1 cellular context compared by ENCODE assay signal in the genomic region with DNA sequence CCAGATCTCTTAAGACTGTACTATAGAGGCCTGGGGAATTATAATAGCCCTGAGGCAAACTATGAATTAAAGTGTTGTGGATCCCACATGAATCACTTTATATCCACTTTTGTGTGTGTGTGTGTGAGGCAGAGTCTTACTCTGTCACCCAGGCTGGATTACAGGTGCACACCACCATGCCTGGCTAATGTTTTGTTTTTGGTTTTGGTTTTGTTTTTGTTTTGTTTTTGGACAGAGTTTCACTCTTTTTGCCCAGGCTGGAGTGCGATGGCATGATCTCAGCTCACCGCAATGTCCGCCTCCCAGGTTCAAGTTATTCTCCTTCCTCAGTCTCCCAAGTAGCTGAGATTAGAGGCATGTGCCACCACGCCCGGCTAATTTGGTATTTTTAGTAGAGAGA.
TF ChIP-seq lines count a peak whose summit lies in the region.

No MANE protein-coding gene starts in this region.

TF ChIP-seq in GM12878, 131 proteins besides CTCF, POLR2A, EP300 and RAD21:
- TF ChIP-seq WRNIP1 (IDR thresholded peaks at IDR 0.05; ENCODE audit: borderline replicate concordance, low read depth, low read length), result no peak
